Comparison of ENCODE assay signal across 10 cellular contexts in the genomic region with DNA sequence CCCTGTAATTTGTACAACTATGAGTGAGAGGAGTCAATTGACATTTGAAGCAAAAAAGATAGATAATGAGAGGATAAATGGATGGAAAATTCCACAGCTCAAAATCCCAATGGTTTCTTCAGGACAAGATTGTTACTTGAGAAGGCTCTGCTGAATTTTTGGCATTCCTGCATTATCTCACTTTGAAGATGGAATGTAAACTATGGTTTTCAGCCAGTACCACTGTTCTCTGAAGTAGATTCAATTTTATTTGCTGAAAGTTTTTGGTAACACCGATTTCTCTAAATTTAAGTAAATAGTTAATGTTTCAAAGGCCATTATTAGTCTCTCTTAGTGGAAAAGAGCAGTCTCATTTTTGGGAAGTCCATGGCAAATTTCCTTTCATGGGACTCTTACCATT.
DNase-seq lines count a peak whose midpoint lies in the region; ATAC-seq, FAIRE-seq and TF ChIP-seq lines count a peak whose summit lies in the region.
"Had no signal": no experiment of that assay in that cellular context is flagged by ENCODE, and none has a peak within 500 bp of the region (broad histone marks: within the 10 kb centered on the region; RNA-seq: fewer than 3 reads in every experiment).

No MANE protein-coding gene starts in this region.

- H3K27ac Mint-ChIP-seq in chondrocyte (ENCODE audit: unreplicated experiment) = peak overlapping the region; percentile 87

- no peaks in the 10 kb centered on the region for H3K27me3 Mint-ChIP-seq in chondrocyte (ENCODE audit: low read depth)

- no peak for TF ChIP-seq POLR2A in right lobe of liver (IDR thresholded peaks at IDR 0.05)
- no peak for TF ChIP-seq POLR2A in erythroblast (IDR thresholded peaks at IDR 0.05; ENCODE audit: low read length)

- WGBS in HUES64 = 40% methylated on average over 1 of the region's 1 CpG
- 17% methylated on average over 1 of the region's 1 CpG for WGBS in right lobe of liver (ENCODE audit: insufficient coverage, low coverage, low lambda C conversion rate, missing lambda C conversion rate)

- peaks cover 59% of the 10 kb centered on the region for H3K4me1 Mint-ChIP-seq in chondrocyte (ENCODE audit: low read depth)

- H3K9me3 Mint-ChIP-seq in chondrocyte (ENCODE audit: low read depth) = no peaks in the 10 kb centered on the region

- H3K27me3 ChIP-seq in HUES64 (ENCODE audit: insufficient read depth, low read length) (no peaks in the 10 kb centered on the region), right lobe of liver (no peaks in the 10 kb centered on the region)
- H3K27me3 ChIP-seq: BLaER1 had no signal

- DNase-seq in chondrocyte (ENCODE audit: low spot score) (no peak), right lobe of liver (no peak), RPMI8226 (no peak), amygdala (lab: John Stamatoyannopoulos, UW) (no peak), erythroblast (lab: John Stamatoyannopoulos, UW) (no peak)
- DNase-seq: Karpas-422 had no signal

- no peak for TF ChIP-seq CTCF in chondrocyte (IDR thresholded peaks at IDR 0.05)
- TF ChIP-seq CTCF in right lobe of liver (IDR thresholded peaks at IDR 0.05) = no peak

- peak overlapping the region; percentile 52 for H3K4me3 Mint-ChIP-seq in chondrocyte (ENCODE audit: unreplicated experiment)

- no peaks in the 10 kb centered on the region for H3K36me3 Mint-ChIP-seq in chondrocyte (ENCODE audit: low read depth)

- peak; percentile 99 for FAIRE-seq in A204.1 (lab: Jason Lieb, UNC)

- H3K9ac ChIP-seq in HUES64 (ENCODE audit: low read depth, low read length) = peak overlapping the region; percentile 53; the same call in 1 of the 2 replicates
- H3K9ac ChIP-seq: BLaER1 had no signal

- H3K36me3 ChIP-seq in HUES64 (ENCODE audit: insufficient read depth, low read length) (no peaks in the 10 kb centered on the region), right lobe of liver (no peaks in the 10 kb centered on the region)
- H3K36me3 ChIP-seq: BLaER1 had no signal

- peaks cover 21% of the 10 kb centered on the region for H3K4me1 ChIP-seq in HUES64 (ENCODE audit: insufficient read depth, low read length)
- H3K4me1 ChIP-seq in right lobe of liver = peaks cover 0 to 42% (median 7%) of the 10 kb centered on the region in 4 donors
- H3K4me1 ChIP-seq: BLaER1 had no signal

- no peaks in the 10 kb centered on the region for H3K9me3 ChIP-seq in HUES64 (ENCODE audit: insufficient read depth, low read depth, low read length)
- no peaks in the 10 kb centered on the region for H3K9me3 ChIP-seq in right lobe of liver
- H3K9me3 ChIP-seq: BLaER1 had no signal

- ATAC-seq in right lobe of liver = peak in 2 of 4 donors; percentile 29 to 44
- ATAC-seq in HG03460 (IDR thresholded peaks at IDR 0.05; ENCODE audit: unreplicated experiment) = no peak

- intact Hi-C loops in right lobe of liver (cut with DNase I) = no loop called here

- peak overlapping the region; percentile 32; the same call in 1 of the 2 replicates for H3K4me3 ChIP-seq in HUES64 (ENCODE audit: low read length)
- H3K4me3 ChIP-seq in right lobe of liver = no peak overlapping the region
- H3K4me3 ChIP-seq: BLaER1 had no signal

- H3K27ac ChIP-seq in HUES64 (ENCODE audit: low read depth, low read length) (peak overlapping the region; percentile 92), right lobe of liver (peak overlapping the region; percentile 58 to 86 (median 78))
- H3K27ac ChIP-seq: BLaER1 had no signal
